ENCODE assay signal across 6 cellular contexts in the genomic region with DNA sequence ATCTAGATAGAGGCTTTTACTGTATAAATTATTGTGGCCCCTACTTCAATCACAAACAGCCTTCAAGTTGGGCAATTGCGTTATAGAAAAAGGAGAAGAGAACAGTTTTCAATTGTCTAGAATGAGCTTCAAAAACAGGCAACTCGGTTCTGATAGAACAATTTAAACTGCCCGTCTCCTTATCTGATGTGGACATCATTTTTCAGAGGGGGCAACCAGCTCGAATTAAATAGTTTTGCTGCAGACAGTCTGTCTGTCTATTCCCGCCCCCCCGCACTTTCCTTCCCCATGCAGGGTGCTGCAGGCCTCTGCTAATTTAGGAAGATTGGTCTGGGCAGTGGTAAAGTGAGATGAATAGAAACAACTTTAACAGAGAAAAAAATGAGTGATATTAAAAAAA.
"Had no signal": no experiment of that assay in that cellular context is flagged by ENCODE, and none has a peak within 500 bp of the region (broad histone marks: within the 10 kb centered on the region; RNA-seq: fewer than 3 reads in every experiment).

No MANE protein-coding gene starts in this region.

- H3K27ac ChIP-seq: GM23248, HL-60 had no signal

- H2AFZ ChIP-seq: GM23248 had no signal

- H3K9ac ChIP-seq: GM23248 had no signal

- DNase-seq: GM23248, HCEC 1CT, IMR-90, KG1 had no signal

- H3K4me3 ChIP-seq: GM23248, K562 had no signal
